ENCODE assay signal across 8 cellular contexts in the genomic region with DNA sequence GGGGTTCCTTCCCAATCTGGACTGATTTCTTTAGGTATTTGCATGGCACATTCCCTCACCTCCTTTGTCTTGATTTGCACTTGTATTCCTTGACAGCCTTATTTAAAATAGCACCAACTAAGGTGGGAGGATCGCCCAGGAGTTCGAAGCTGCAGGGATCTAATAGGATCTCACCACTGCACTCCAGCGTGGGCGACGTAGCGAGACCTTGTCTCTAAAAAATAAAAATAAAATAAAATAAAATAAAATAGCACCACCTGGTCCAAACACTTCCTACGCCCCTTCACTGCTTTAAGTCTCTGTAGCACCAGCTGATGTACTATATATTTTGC. TPM values are rescaled to one million over a fixed set of nuclear protein-coding genes. Genes with fewer than 3 reads are reported as not detected.
DNase-seq lines count a peak whose midpoint lies in the region; TF ChIP-seq lines count a peak whose summit lies in the region.

No MANE protein-coding gene starts in this region.

- BruUV-seq in MCF 10A (replicated peaks; lab: Mats Ljungman, UMichigan), result no TSS peak

- H4K8ac ChIP-seq in mesendoderm (ENCODE audit: low read depth, low read length), result no peak overlapping the region

- peaks cover 18% of the 10 kb centered on the region for H3K4me1 Mint-ChIP-seq in activated naive CD4-positive, alpha-beta T cell treated with anti-CD3 and anti-CD28 coated beads, Interleukin-2, amount 50 U/mL, for 24 hours
- peaks cover 8% of the 10 kb centered on the region for H3K4me1 Mint-ChIP-seq in MCF 10A (ENCODE audit: insufficient read depth, unreplicated experiment)
- H3K4me1 Mint-ChIP-seq in type B pancreatic cell (ENCODE audit: unreplicated experiment), result peaks cover 16% of the 10 kb centered on the region

- no peaks in the 10 kb centered on the region for H3K27me3 Mint-ChIP-seq in activated naive CD4-positive, alpha-beta T cell treated with anti-CD3 and anti-CD28 coated beads, Interleukin-2, amount 50 U/mL, for 24 hours
- no peaks in the 10 kb centered on the region for H3K27me3 Mint-ChIP-seq in MCF 10A (ENCODE audit: insufficient read depth, unreplicated experiment)
- H3K27me3 Mint-ChIP-seq in type B pancreatic cell, result no peaks in the 10 kb centered on the region

- no peaks in the 10 kb centered on the region for H3K36me3 ChIP-seq in mesendoderm (ENCODE audit: control insufficient read depth, insufficient read depth, low read length)

- TF ChIP-seq CTCF in MCF 10A (IDR thresholded peaks at IDR 0.05; ENCODE audit: unreplicated experiment) (no peak), type B pancreatic cell (conservative IDR thresholded peaks at IDR 0.05) (no peak)

- H3K36me3 Mint-ChIP-seq in activated naive CD4-positive, alpha-beta T cell treated with anti-CD3 and anti-CD28 coated beads, Interleukin-2, amount 50 U/mL, for 24 hours, result no peaks in the 10 kb centered on the region
- no peaks in the 10 kb centered on the region for H3K36me3 Mint-ChIP-seq in MCF 10A (ENCODE audit: insufficient read depth, unreplicated experiment)
- peaks cover 4% of the 10 kb centered on the region for H3K36me3 Mint-ChIP-seq in type B pancreatic cell

- peak overlapping the region; percentile 91 for H3K56ac ChIP-seq in mesendoderm (ENCODE audit: low read length)

- H2BK120ac ChIP-seq in mesendoderm (ENCODE audit: low read depth, low read length), result no peak overlapping the region

- intact Hi-C loops in MCF 10A (cut with micrococcal nuclease), result no loop called here

- no peaks in the 10 kb centered on the region for H3K9me3 Mint-ChIP-seq in activated naive CD4-positive, alpha-beta T cell treated with anti-CD3 and anti-CD28 coated beads, Interleukin-2, amount 50 U/mL, for 24 hours
- H3K9me3 Mint-ChIP-seq in MCF 10A (ENCODE audit: unreplicated experiment), result no peaks in the 10 kb centered on the region
- no peaks in the 10 kb centered on the region for H3K9me3 Mint-ChIP-seq in type B pancreatic cell

- H2AK5ac ChIP-seq in mesendoderm (ENCODE audit: low read length), result no peak overlapping the region

- H3K79me1 ChIP-seq in mesendoderm (ENCODE audit: low read length), result peaks cover 2% of the 10 kb centered on the region

- no peak overlapping the region for H3K4ac ChIP-seq in mesendoderm (ENCODE audit: low read depth, low read length)

- POLR2A ChIA-PET in MCF 10A (lab: Yijun Ruan, JAX), result interaction anchor here (0.6 to 3.5 kb wide), 7 partner anchors 9 to 140 kb away, joined by 3 to 30 read pairs (median 3); a partner anchor contains a TSS

- no CpG with 5 or more reads among the region's 7 CpGs for whole genome bisulfite sequencing in mesendoderm (ENCODE audit: extremely low coverage, insufficient coverage, low lambda C conversion rate)

- H2BK5ac ChIP-seq in mesendoderm (ENCODE audit: low read length), result no peak overlapping the region

- no peak overlapping the region for H3K18ac ChIP-seq in mesendoderm (ENCODE audit: low read length)

- H3K27me3 ChIP-seq in mesendoderm (ENCODE audit: insufficient read depth, low read length, poor library complexity), result no peaks in the 10 kb centered on the region

- H3K9ac ChIP-seq in mesendoderm (ENCODE audit: low read length), result peak overlapping the region; percentile 79

- peak overlapping the region; percentile 89 for H3K27ac Mint-ChIP-seq in activated naive CD4-positive, alpha-beta T cell treated with anti-CD3 and anti-CD28 coated beads, Interleukin-2, amount 50 U/mL, for 24 hours
- H3K27ac Mint-ChIP-seq in MCF 10A (ENCODE audit: low read depth, unreplicated experiment) (peak overlapping the region; percentile 57), type B pancreatic cell (peak overlapping the region; percentile 91)

- H3K4me3 ChIP-seq in mesendoderm (ENCODE audit: low read length), result no peak overlapping the region

- peak overlapping the region; percentile 93 for H3K4me3 Mint-ChIP-seq in activated naive CD4-positive, alpha-beta T cell treated with anti-CD3 and anti-CD28 coated beads, Interleukin-2, amount 50 U/mL, for 24 hours
- H3K4me3 Mint-ChIP-seq in MCF 10A (ENCODE audit: unreplicated experiment) (peak overlapping the region; percentile 77), type B pancreatic cell (peak overlapping the region; percentile 94)

- H3K27ac ChIP-seq in mesendoderm (ENCODE audit: low read depth, low read length), result no peak overlapping the region

- H3K23ac ChIP-seq in mesendoderm (ENCODE audit: low read length), result no peak overlapping the region

- CTCF ChIA-PET in MCF 10A (lab: Yijun Ruan, JAX), result interaction anchor here (0.6 to 4.3 kb wide), 9 partner anchors 10 to 482 kb away, joined by 3 to 29 read pairs (median 4); a partner anchor contains a TSS

- H3K79me2 ChIP-seq in mesendoderm (ENCODE audit: control insufficient read depth, insufficient read depth, low read length), result no peaks in the 10 kb centered on the region

- peaks cover 3% of the 10 kb centered on the region for H3K4me1 ChIP-seq in mesendoderm (ENCODE audit: control insufficient read depth, low read depth, low read length)

- no peak for DNase-seq in activated naive CD4-positive, alpha-beta T cell treated with Interleukin-2 at 50 U/mL for 16 hours
- DNase-seq in MCF 10A (ENCODE audit: unreplicated experiment), result no peak
- DNase-seq in mesendoderm, result no peak
- no peak for DNase-seq in type B pancreatic cell (ENCODE audit: extremely low spot score, unreplicated experiment)
- no peak for DNase-seq in HPDE6-E6E7 (ENCODE audit: extremely low spot score)
- no peak for DNase-seq in NCI-H2227 treated with DMSO at 0.1 percent for 48 hours (lab: John Stamatoyannopoulos, UW)
- DNase-seq in activated CD4-positive, alpha-beta T cell treated with anti-CD3 and anti-CD28 coated beads, Interleukin-2, amount 50 U/mL, for 48 hours, result no peak

- no peak overlapping the region for H2BK15ac ChIP-seq in mesendoderm (replicated peaks; ENCODE audit: low read depth)

- no peak overlapping the region for H4K5ac ChIP-seq in mesendoderm (ENCODE audit: low read length)

- H3K4me2 ChIP-seq in mesendoderm (ENCODE audit: low read length), result peak overlapping the region; percentile 100

RNA-seq across cellular contexts. Expression of a gene that starts 0.8 kb away (rescaled TPM):
- total RNA-seq in MCF 10A (2022), result 9.6 and 11.3 TPM in 2 replicates
- polyA plus RNA-seq in mesendoderm (2013, experiment 1 of 2), result 7.2 TPM
- polyA plus RNA-seq in mesendoderm (2013, experiment 2 of 2), result 7.5 TPM
- total RNA-seq in type B pancreatic cell (ENCODE audit: low replicate concordance), result 19.6 and 32.1 TPM in 2 replicates

RNA-seq across cellular contexts. Expression of a gene that starts 19.6 kb away (rescaled TPM):
- total RNA-seq in MCF 10A (2022) (not detected in 2 replicates), type B pancreatic cell (ENCODE audit: low replicate concordance) (2.6 and 9.5 TPM in 2 replicates)
- polyA plus RNA-seq in mesendoderm (2013, experiment 1 of 2), result 7.4 TPM
- polyA plus RNA-seq in mesendoderm (2013, experiment 2 of 2), result 6.6 TPM

RNA-seq across cellular contexts. Expression of a gene that starts 35.7 kb away (rescaled TPM):
- 1,031 and 1,126 TPM in 2 replicates for total RNA-seq in MCF 10A (2022)
- polyA plus RNA-seq in mesendoderm (2013, experiment 1 of 2), result 1,526 TPM
- polyA plus RNA-seq in mesendoderm (2013, experiment 2 of 2), result 1,516 TPM
- 436 and 570 TPM in 2 replicates for total RNA-seq in type B pancreatic cell (ENCODE audit: low replicate concordance)
